ENCODE assay signal across 15 cellular contexts in the genomic region with DNA sequence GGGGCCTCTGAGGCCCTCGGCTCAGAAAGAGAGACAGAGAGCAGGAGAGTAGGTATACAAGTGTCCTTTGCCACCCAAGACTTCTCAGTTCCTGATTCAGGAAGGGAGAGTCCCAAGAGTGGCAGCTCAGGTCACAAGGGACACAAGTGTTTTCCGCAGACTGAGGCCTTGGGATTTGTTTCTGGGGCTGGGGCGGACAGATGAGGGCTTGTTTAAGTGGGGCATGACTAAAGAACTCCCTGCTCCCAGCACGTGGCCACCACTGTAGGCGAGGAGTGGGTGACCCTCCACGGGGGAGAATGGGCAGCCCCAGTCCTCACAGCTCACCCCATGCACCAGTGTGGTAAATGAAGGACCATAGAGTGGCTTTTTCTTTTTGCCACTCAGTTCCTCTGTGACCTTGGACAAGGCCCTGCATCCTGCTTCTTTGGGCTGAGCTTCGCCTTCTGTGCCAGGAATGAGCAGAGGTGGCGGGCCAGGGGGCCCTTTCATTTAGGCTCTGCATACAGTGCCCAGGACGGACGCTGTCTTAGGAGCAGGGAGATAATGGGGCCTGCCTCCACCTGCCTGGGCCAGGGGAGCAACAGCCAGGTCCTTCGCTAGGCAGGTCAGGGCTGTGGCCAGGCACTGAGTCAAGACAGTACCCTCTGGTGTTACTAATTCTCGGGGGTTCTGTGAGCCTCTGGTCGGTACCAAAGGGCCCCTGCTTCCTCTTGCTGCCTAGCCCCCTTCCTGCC. TPM values are rescaled to one million over a fixed set of nuclear protein-coding genes. Genes with fewer than 3 reads are reported as not detected.
A peak's percentile ranks its signal among the peaks of the same experiment; 100 is the strongest.
DNase-seq lines count a peak whose midpoint lies in the region; ATAC-seq and TF ChIP-seq lines count a peak whose summit lies in the region.
"Had no signal": no experiment of that assay in that cellular context is flagged by ENCODE, and none has a peak within 500 bp of the region (broad histone marks: within the 10 kb centered on the region; RNA-seq: fewer than 3 reads in every experiment).

No MANE protein-coding gene starts in this region.

- H2BK12ac ChIP-seq in H9 (ENCODE audit: insufficient read length, low read depth, low read length): no peak overlapping the region

- H3K27ac ChIP-seq in BLaER1 treated with 17β-estradiol and CSF1 and Interleukin-3, amounts not matched to agents 10 nM and 100 nM: peak overlapping the region in 8 of 11 experiments; percentile 4 to 71 (median 48); a peak in 15 of 22 replicates
- H3K27ac ChIP-seq in H9 (ENCODE audit: insufficient read length, low read depth, low read length) (no peak overlapping the region), WERI-Rb-1 (no peak overlapping the region)

- H3K23ac ChIP-seq in H9 (ENCODE audit: insufficient read length, low read depth, low read length): no peak overlapping the region

- H3K18ac ChIP-seq in H9 (ENCODE audit: insufficient read length, low read depth, low read length): no peak overlapping the region

- H3T11ph ChIP-seq in H9 (ENCODE audit: low read length): no peak overlapping the region

- peak overlapping the region; percentile 38 to 86 (median 63) for H3K4me2 ChIP-seq in BLaER1 treated with 17β-estradiol and CSF1 and Interleukin-3, amounts not matched to agents 10 nM and 100 nM
- H3K4me2 ChIP-seq in H9 (ENCODE audit: insufficient read depth, insufficient read length, low read length): no peak overlapping the region

- DNase-seq in H9: peak; percentile 19
- DNase-seq in left lobe of liver (ENCODE audit: low spot score): peak; percentile 29
- DNase-seq in progenitor cell of endocrine pancreas (ENCODE audit: low spot score, unreplicated experiment): no peak
- DNase-seq in WERI-Rb-1: no peak
- no peak for DNase-seq in HuH-7 (ENCODE audit: low spot score)
- DNase-seq: CD4-positive, CD25-positive, alpha-beta regulatory T cell; DMS79; NCI-H187 treated with DMSO at 0.1 percent for 48 hours; NCI-H2171; NCI-H774 had no signal

- H4K8ac ChIP-seq in H9 (replicated peaks; ENCODE audit: insufficient read length, low read depth, low read length): no peak overlapping the region

- no CpG with 5 or more reads among the region's 13 CpGs for WGBS in H9 (ENCODE audit: extremely low coverage, insufficient read length, low lambda C conversion rate)

- no peak overlapping the region for H2AK5ac ChIP-seq in H9 (ENCODE audit: insufficient read length, low read length)

- H3K79me2 ChIP-seq in H9 (ENCODE audit: insufficient read depth, low read length): no peaks in the 10 kb centered on the region

- H3K27ac Mint-ChIP-seq in H9 (peak overlapping the region in 2 of 3 experiments; percentile 64 to 84; a peak in 2 of 7 replicates), progenitor cell of endocrine pancreas (peak overlapping the region; percentile 38)
- H3K27ac Mint-ChIP-seq: CD4-positive, CD25-positive, alpha-beta regulatory T cell had no signal

- peaks cover 18 to 20% of the 10 kb centered on the region in 2 experiments for H3K9me3 Mint-ChIP-seq in H9
- peaks cover 20% of the 10 kb centered on the region for H3K9me3 Mint-ChIP-seq in progenitor cell of endocrine pancreas (ENCODE audit: low read depth)

- H3K27me3 Mint-ChIP-seq in H9 (ENCODE audit: low read depth) (no peaks in the 10 kb centered on the region), progenitor cell of endocrine pancreas (no peaks in the 10 kb centered on the region)

- peaks cover 18 to 66% (median 53%) of the 10 kb centered on the region in 10 experiments for H3K4me1 ChIP-seq in BLaER1 treated with 17β-estradiol and CSF1 and Interleukin-3, amounts not matched to agents 10 nM and 100 nM
- H3K4me1 ChIP-seq in H9 (ENCODE audit: insufficient read depth, low read length): no peaks in the 10 kb centered on the region

- no peak overlapping the region for H3K4me3 ChIP-seq in BLaER1 treated with 17β-estradiol and CSF1 and Interleukin-3, amounts not matched to agents 10 nM and 100 nM
- H3K4me3 ChIP-seq in WERI-Rb-1 (ENCODE audit: low read depth, low read length): no peak overlapping the region

- H4K91ac ChIP-seq in H9 (ENCODE audit: insufficient read length, low read depth, low read length): no peak overlapping the region

- H2AFZ ChIP-seq in H9 (ENCODE audit: low read length): no peak overlapping the region

- H3K27me3 ChIP-seq in BLaER1 treated with 17β-estradiol and CSF1 and Interleukin-3, amounts not matched to agents 10 nM and 100 nM: no peaks in the 10 kb centered on the region
- H3K27me3 ChIP-seq in H9 (ENCODE audit: insufficient read depth, low read length) (no peaks in the 10 kb centered on the region), WERI-Rb-1 (ENCODE audit: insufficient read depth, low read depth, severe bottlenecking) (no peaks in the 10 kb centered on the region)

- no peak for ATAC-seq in left lobe of liver
- ATAC-seq in HG03135 (IDR thresholded peaks at IDR 0.05; ENCODE audit: unreplicated experiment): no peak

- H2BK120ac ChIP-seq in H9 (ENCODE audit: low read depth, low read length, poor library complexity, severe bottlenecking): no peak overlapping the region

- TF ChIP-seq CTCF in H9 (conservative IDR thresholded peaks at IDR 0.05) (no peak), progenitor cell of endocrine pancreas (IDR thresholded peaks at IDR 0.05; ENCODE audit: unreplicated experiment) (no peak), WERI-Rb-1 (IDR thresholded peaks at IDR 0.05; ENCODE audit: low read depth, low read length) (no peak)

- H3K56ac ChIP-seq in H9 (ENCODE audit: insufficient read length, low read depth, low read length): no peak overlapping the region

- H3K23me2 ChIP-seq in H9 (ENCODE audit: insufficient read length, low read depth, low read length, poor library complexity, severe bottlenecking): no peaks in the 10 kb centered on the region

- no peak overlapping the region for H2BK5ac ChIP-seq in H9 (ENCODE audit: insufficient read length, low read length)

- no peaks in the 10 kb centered on the region for H4K20me1 ChIP-seq in BLaER1 treated with 17β-estradiol and CSF1 and Interleukin-3, amounts not matched to agents 10 nM and 100 nM
- H4K20me1 ChIP-seq in H9 (ENCODE audit: control insufficient read depth, insufficient read depth, insufficient read length): no peaks in the 10 kb centered on the region

- no peak overlapping the region for H3K14ac ChIP-seq in H9 (ENCODE audit: insufficient read depth, low read length)

- no peak overlapping the region for H2BK20ac ChIP-seq in H9 (ENCODE audit: low read depth, low read length, poor library complexity, severe bottlenecking)

- H3K4me1 Mint-ChIP-seq in H9: peaks cover 7% of the 10 kb centered on the region in 2 experiments
- H3K4me1 Mint-ChIP-seq in progenitor cell of endocrine pancreas (ENCODE audit: low read depth): peaks cover 4% of the 10 kb centered on the region
- H3K4me1 Mint-ChIP-seq: CD4-positive, CD25-positive, alpha-beta regulatory T cell had no signal

- no peaks in the 10 kb centered on the region for H3K79me1 ChIP-seq in H9 (ENCODE audit: insufficient read depth, low read depth, low read length, poor library complexity, severe bottlenecking)

- no peak overlapping the region for H2BK15ac ChIP-seq in H9 (ENCODE audit: low read depth, low read length)

- no peak overlapping the region for H4K5ac ChIP-seq in H9 (ENCODE audit: insufficient read length, low read depth, low read length)

- H3K9me3 ChIP-seq in BLaER1 treated with 17β-estradiol and CSF1 and Interleukin-3, amounts not matched to agents 10 nM and 100 nM (replicated peaks in 1 of 11): peaks cover 29 to 34% (median 30%) of the 10 kb centered on the region in 11 experiments
- no peaks in the 10 kb centered on the region for H3K9me3 ChIP-seq in H9 (ENCODE audit: control insufficient read depth, low read depth, low read length)
- H3K9me3 ChIP-seq in WERI-Rb-1 (ENCODE audit: severe bottlenecking): peaks cover 3% of the 10 kb centered on the region

- H3K4ac ChIP-seq in H9 (ENCODE audit: low read depth, low read length): no peak overlapping the region

- H3K36me3 ChIP-seq in BLaER1 treated with 17β-estradiol and CSF1 and Interleukin-3, amounts not matched to agents 10 nM and 100 nM: peaks cover 29 to 95% (median 84%) of the 10 kb centered on the region in 11 experiments
- no peaks in the 10 kb centered on the region for H3K36me3 ChIP-seq in WERI-Rb-1

- H3K36me3 Mint-ChIP-seq in H9 (ENCODE audit: insufficient read depth in 1 of 3, low read depth in 3 of 3) (peaks cover 30 to 51% (median 45%) of the 10 kb centered on the region in 3 experiments), progenitor cell of endocrine pancreas (ENCODE audit: insufficient read depth) (peaks cover 44% of the 10 kb centered on the region)
- H3K36me3 Mint-ChIP-seq: CD4-positive, CD25-positive, alpha-beta regulatory T cell had no signal

- peak overlapping the region in 5 of 11 experiments; percentile 34 to 51 (median 44); a peak in 8 of 22 replicates for H3K9ac ChIP-seq in BLaER1 treated with 17β-estradiol and CSF1 and Interleukin-3, amounts not matched to agents 10 nM and 100 nM
- H3K9ac ChIP-seq in H9 (ENCODE audit: extremely low read depth, insufficient read length, low read length): no peak overlapping the region

- H3K4me3 Mint-ChIP-seq in H9 (no peak overlapping the region), progenitor cell of endocrine pancreas (ENCODE audit: low read depth) (no peak overlapping the region)
- H3K4me3 Mint-ChIP-seq: CD4-positive, CD25-positive, alpha-beta regulatory T cell had no signal

RNA-seq across cellular contexts. Expression of gene AMBP, which starts 50.8 kb away (rescaled TPM):
- 0.20 and 0.81 TPM in 2 replicates for total RNA-seq in H9 (2021)
- total RNA-seq in left lobe of liver: 6,364 TPM
- total RNA-seq in progenitor cell of endocrine pancreas: 678 and 717 TPM in 2 replicates
- total RNA-seq: A673; CD4-positive, CD25-positive, alpha-beta regulatory T cell; G401; LHCN-M2 had no signal

Comparison
In these comparisons a context has a peak if more than half of its experiments do, and no peak if none do; other contexts are left out.
1. H3K27ac ChIP-seq: peak in BLaER1 treated with 17β-estradiol and CSF1 and Interleukin-3, amounts not matched to agents 10 nM and 100 nM (8 of 11); none in H9 (single experiment) and WERI-Rb-1 (single experiment).
2. DNase-seq: peak in H9 (single experiment) and left lobe of liver (single experiment); none in progenitor cell of endocrine pancreas (single experiment), WERI-Rb-1 (single experiment) and HuH-7 (single experiment).
3. RNA of gene AMBP, which starts 50.8 kb away (total RNA-seq): 6,364 TPM in left lobe of liver (single experiment) and 678 to 717 TPM in progenitor cell of endocrine pancreas; 0.20 to 0.81 TPM in H9; every median in the first group is over 100 times any median in the second.